Comparison of ENCODE assay signal across 1 cellular context in genomic region chr7:135712182-135712782, GRCh38.
TF ChIP-seq lines count a peak whose summit lies in the region.

No MANE protein-coding gene starts in this region.

TF ChIP-seq in endothelial cell of umbilical vein, 7 proteins besides CTCF, POLR2A, EP300 and RAD21:
- TF ChIP-seq POLR2AphosphoS5 (IDR thresholded peaks at IDR 0.05; ENCODE audit: insufficient read depth, low read depth, low read length) (no peak), FOS (IDR thresholded peaks at IDR 0.05; ENCODE audit: borderline replicate concordance, insufficient read depth, low read length) (no peak), JUN (IDR thresholded peaks at IDR 0.05; ENCODE audit: borderline replicate concordance, insufficient read depth, insufficient read length, low read depth) (no peak), GATA2 (IDR thresholded peaks at IDR 0.05; ENCODE audit: insufficient read depth, insufficient read length, low read depth, low read length) (no peak), MYC (IDR thresholded peaks at IDR 0.05; ENCODE audit: low read depth, low read length) (no peak), EZH2 (IDR thresholded peaks at IDR 0.05; ENCODE audit: borderline replicate concordance, low read depth, low read length, severe bottlenecking) (no peak)
- TF ChIP-seq, protein P1, sequence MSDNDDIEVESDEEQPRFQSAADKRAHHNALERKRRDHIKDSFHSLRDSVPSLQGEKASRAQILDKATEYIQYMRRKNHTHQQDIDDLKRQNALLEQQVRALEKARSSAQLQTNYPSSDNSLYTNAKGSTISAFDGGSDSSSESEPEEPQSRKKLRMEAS (IDR thresholded peaks at IDR 0.05; ENCODE audit: insufficient read depth, insufficient read length): no peak
